ENCODE assay signal across 9 cellular contexts in the genomic region with DNA sequence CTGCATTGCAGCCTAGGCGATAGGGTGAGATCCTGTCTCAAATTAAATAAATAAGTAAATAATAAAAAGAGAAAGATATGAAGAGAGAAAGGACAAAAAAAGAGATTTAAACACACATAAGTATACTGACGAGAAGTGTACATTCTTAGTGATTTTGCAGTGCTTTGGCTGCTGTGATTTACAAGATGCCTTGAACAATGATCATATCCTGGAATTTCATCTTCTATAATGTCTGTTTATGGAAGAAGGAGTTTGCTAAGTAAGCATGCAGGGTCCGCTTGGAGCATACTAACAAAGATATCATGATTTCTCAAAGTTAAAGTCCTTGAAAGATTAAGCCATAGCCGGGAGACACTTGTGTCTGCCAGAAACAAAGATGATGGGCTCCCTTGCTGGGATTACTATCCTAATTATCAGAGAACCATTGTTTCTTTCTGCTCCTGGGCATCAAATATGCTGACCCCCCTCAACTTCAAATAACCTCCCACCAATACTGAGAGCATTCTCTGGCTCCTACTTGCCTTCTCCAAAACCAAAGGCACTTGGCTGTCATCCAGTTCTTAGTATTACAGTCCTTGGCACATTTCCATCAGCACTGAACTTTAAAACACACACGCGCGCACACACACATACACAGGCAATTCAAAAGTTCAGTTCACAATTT. TPM values are rescaled to one million over a fixed set of nuclear protein-coding genes. Genes with fewer than 3 reads are reported as not detected.
DNase-seq lines count a peak whose midpoint lies in the region; ATAC-seq and TF ChIP-seq lines count a peak whose summit lies in the region.
"Had no signal": no experiment of that assay in that cellular context is flagged by ENCODE, and none has a peak within 500 bp of the region (broad histone marks: within the 10 kb centered on the region; RNA-seq: fewer than 3 reads in every experiment).

No MANE protein-coding gene starts in this region.

- no peak overlapping the region for H2BK15ac ChIP-seq in neuronal stem cell (ENCODE audit: low read length)

- H3K4ac ChIP-seq in neuronal stem cell (ENCODE audit: low read length): no peak overlapping the region

- TF ChIP-seq CTCF in epithelial cell of proximal tubule (conservative IDR thresholded peaks at IDR 0.05; ENCODE audit: low read depth, low read length): no peak
- TF ChIP-seq CTCF in psoas muscle (IDR thresholded peaks at IDR 0.05): no peak

- peak in 2 of 4 donors; percentile 55 to 77 for ATAC-seq in psoas muscle
- no peak for ATAC-seq in HG03442 (IDR thresholded peaks at IDR 0.05; ENCODE audit: unreplicated experiment)
- ATAC-seq: HCT116 had no signal

- no peak overlapping the region for H3K9ac ChIP-seq in neuronal stem cell (ENCODE audit: low read depth, low read length, poor library complexity)

- WGBS in psoas muscle, 3 donors: 26 to 37% (median 27%) methylated on average over 7 of the region's 7 CpGs
- no CpG with 5 or more reads among the region's 7 CpGs for WGBS in neuronal stem cell (ENCODE audit: extremely low coverage in 2 of 2, insufficient read length in 2 of 2, insufficient replicate concordance in 1 of 2), 2 donors

- DNase-seq in GDM1 (lab: John Stamatoyannopoulos, UW): peak; percentile 35
- DNase-seq in NCI-H446 (lab: John Stamatoyannopoulos, UW): peak; percentile 63 to 96
- DNase-seq in epithelial cell of proximal tubule (ENCODE audit: low read depth): peak; percentile 46
- peak; percentile 31 to 51 for DNase-seq in psoas muscle
- DNase-seq in neuronal stem cell (ENCODE audit: low spot score): no peak
- DNase-seq in stimulated activated CD4-positive, alpha-beta T cell treated with anti-CD3 and anti-CD28 coated beads, Interleukin-1b, Interleukin-23, amount 100 ng/mL, for 48 hours: no peak
- DNase-seq in activated gamma-delta T cell treated with Interleukin-2 at 50 U/mL for 16 hours: no peak

- H2BK5ac ChIP-seq in neuronal stem cell (ENCODE audit: low read length): no peak overlapping the region

- H4K8ac ChIP-seq in neuronal stem cell (ENCODE audit: low read depth, low read length): no peak overlapping the region

- H3K36me3 ChIP-seq in psoas muscle (ENCODE audit: insufficient read depth in 1 of 2, low read depth in 1 of 2) (no peaks in the 10 kb centered on the region), neuronal stem cell (replicated peaks in 1 of 2; ENCODE audit: control insufficient read depth in 2 of 2, insufficient read depth in 2 of 2, low read length in 2 of 2) (no peaks in the 10 kb centered on the region)

- H4K91ac ChIP-seq in neuronal stem cell (ENCODE audit: low read depth, low read length, poor library complexity): no peak overlapping the region

- H3K9me3 ChIP-seq in psoas muscle: no peaks in the 10 kb centered on the region
- H3K9me3 ChIP-seq in neuronal stem cell (replicated peaks in 1 of 2; ENCODE audit: control insufficient read depth in 2 of 2, insufficient read depth in 1 of 2, low read depth in 1 of 2, low read length in 2 of 2): no peaks in the 10 kb centered on the region

- no peak overlapping the region for H3K27ac ChIP-seq in psoas muscle
- no peak overlapping the region for H3K27ac ChIP-seq in neuronal stem cell (replicated peaks; ENCODE audit: low read length)

- no peak overlapping the region for H2AFZ ChIP-seq in neuronal stem cell (ENCODE audit: low read length)

- no peak overlapping the region for H2BK120ac ChIP-seq in neuronal stem cell (ENCODE audit: low read depth, low read length)

- no peak overlapping the region for H2BK12ac ChIP-seq in neuronal stem cell (ENCODE audit: low read length)

- H3K4me1 ChIP-seq in psoas muscle: peaks cover 9% of the 10 kb centered on the region
- peaks cover 0 to 3% of the 10 kb centered on the region in 2 donors for H3K4me1 ChIP-seq in neuronal stem cell (ENCODE audit: control insufficient read depth in 2 of 2, insufficient read depth in 1 of 2, low read depth in 1 of 2, low read length in 2 of 2)

- no peaks in the 10 kb centered on the region for H3K79me1 ChIP-seq in neuronal stem cell (ENCODE audit: low read depth, low read length)

- intact Hi-C loops in psoas muscle (cut with DNase I): no loop called here

- H3K27me3 ChIP-seq in psoas muscle (ENCODE audit: insufficient read depth in 3 of 3, low read length in 2 of 3) (no peaks in the 10 kb centered on the region), neuronal stem cell (ENCODE audit: control insufficient read depth in 3 of 3, insufficient read depth in 3 of 3, low read depth in 1 of 3, low read length in 3 of 3) (no peaks in the 10 kb centered on the region)

- H3K23ac ChIP-seq in neuronal stem cell (ENCODE audit: low read depth, low read length, poor library complexity): no peak overlapping the region

- no peak overlapping the region for H3K4me2 ChIP-seq in neuronal stem cell (ENCODE audit: insufficient read depth, low read length, poor library complexity, severe bottlenecking)

- H3K14ac ChIP-seq in neuronal stem cell (ENCODE audit: low read length): no peak overlapping the region

- no peak overlapping the region for H3K18ac ChIP-seq in neuronal stem cell (ENCODE audit: low read length)

- no peak overlapping the region for H2AK5ac ChIP-seq in neuronal stem cell (ENCODE audit: low read depth, low read length)

- H3K4me3 ChIP-seq in epithelial cell of proximal tubule (ENCODE audit: low read depth, low read length) (no peak overlapping the region), psoas muscle (no peak overlapping the region), neuronal stem cell (ENCODE audit: low read length in 2 of 2) (no peak overlapping the region)

RNA-seq across cellular contexts. Expression of a gene that starts 47.5 kb away (rescaled TPM):
- 18.7 and 20.9 TPM in 2 replicates for total RNA-seq in epithelial cell of proximal tubule
- total RNA-seq in psoas muscle: 10 to 100 TPM; 15.5 to 21.1 (median 18.0) TPM
- polyA plus RNA-seq in psoas muscle: 10 to 100 TPM in 2 of 3 donors, 1 to 10 TPM in 1; 6.8 to 15.5 (median 11.4) TPM
- polyA plus RNA-seq in neuronal stem cell (2013, experiment 1 of 2): 6.8 TPM
- 7.8 TPM for polyA plus RNA-seq in neuronal stem cell (2013, experiment 2 of 2)

Comparison
In these comparisons a context has a peak if more than half of its experiments do, and no peak if none do; other contexts are left out.
1. DNase-seq: peak in GDM1 (single experiment), NCI-H446 (2 of 2), epithelial cell of proximal tubule (single experiment) and psoas muscle (2 of 2); none in neuronal stem cell (single experiment), stimulated activated CD4-positive, alpha-beta T cell treated with anti-CD3 and anti-CD28 coated beads, Interleukin-1b, Interleukin-23, amount 100 ng/mL, for 48 hours (single experiment) and activated gamma-delta T cell treated with Interleukin-2 at 50 U/mL for 16 hours (single experiment).